In the genomic region with DNA sequence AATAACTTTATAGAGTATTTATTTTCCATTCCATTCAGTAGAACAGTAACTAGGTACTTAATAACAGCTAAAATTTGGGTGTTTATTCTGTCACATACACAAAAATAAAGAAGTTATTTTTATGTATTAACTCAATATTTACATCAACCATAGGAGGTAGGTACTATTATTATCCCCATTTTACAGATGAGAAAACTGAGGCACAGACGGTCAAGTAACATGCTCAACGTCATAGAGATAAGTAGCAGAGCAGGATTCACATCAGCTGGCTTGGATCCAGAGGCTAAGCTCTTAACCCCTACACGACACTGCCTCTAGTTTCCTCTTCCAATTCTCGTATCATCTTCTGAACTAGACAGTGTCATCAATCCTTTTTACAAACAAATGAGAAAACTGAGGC, we compare ENCODE assay signal across 19 cellular contexts.
"Had no signal": no experiment of that assay in that cellular context is flagged by ENCODE, and none has a peak within 500 bp of the region (broad histone marks: within the 10 kb centered on the region; RNA-seq: fewer than 3 reads in every experiment).

No MANE protein-coding gene starts in this region.

- H3K27ac ChIP-seq: brain microvascular endothelial cell, colonic mucosa, ovary, SJCRH30, thyroid gland, VCaP had no signal

- H3K27ac Mint-ChIP-seq: natural killer cell; stimulated activated naive B cell treated with anti-CD40 and anti-IgM and Interleukin-4, amounts not matched to agents 10 μg/mL and 1 μg/mL and 100 μg/mL, for 72 hours had no signal

- H3K4me3 ChIP-seq: colonic mucosa, ovary, SJCRH30, smooth muscle cell, thyroid gland had no signal

- H3K27me3 Mint-ChIP-seq: stimulated activated naive B cell treated with anti-CD40 and anti-IgM and Interleukin-4, amounts not matched to agents 10 μg/mL and 1 μg/mL and 100 μg/mL, for 72 hours had no signal

- ATAC-seq: left cardiac atrium; natural killer cell; sciatic nerve; stimulated activated naive B cell treated with anti-CD40 and anti-IgM and Interleukin-4, amounts not matched to agents 10 μg/mL and 1 μg/mL and 100 μg/mL, for 72 hours had no signal

- DNase-seq: activated CD4-positive, CD25-positive, alpha-beta regulatory T cell treated with anti-CD3 and anti-CD28 coated beads, Interleukin-2, amount 50 U/mL, for 72 hours; activated CD8-positive, alpha-beta memory T cell treated with anti-CD3 and anti-CD28 coated beads, Interleukin-2, amount 50 U/mL, for 48 hours; aorta; brain microvascular endothelial cell; central memory CD4-positive, alpha-beta T cell; colonic mucosa; foreskin melanocyte; glutamatergic neuron; hippocampal formation; left cardiac atrium; natural killer cell; ovary; SJCRH30; stimulated activated CD4-positive, alpha-beta T cell treated with anti-CD3 and anti-CD28 coated beads, Interleukin-4, amount 100 ng/mL, for 1 hour; stimulated activated naive B cell treated with anti-CD40 and anti-IgM and Interleukin-4, amounts not matched to agents 10 μg/mL and 1 μg/mL and 100 μg/mL, for 72 hours; thyroid gland had no signal

- H3K9me3 Mint-ChIP-seq: natural killer cell had no signal

- H3K36me3 Mint-ChIP-seq: natural killer cell had no signal

- H3K4me3 Mint-ChIP-seq: natural killer cell; stimulated activated naive B cell treated with anti-CD40 and anti-IgM and Interleukin-4, amounts not matched to agents 10 μg/mL and 1 μg/mL and 100 μg/mL, for 72 hours had no signal
